ENCODE assay signal across 33 cellular contexts in genomic region chr22:27153386-27153785, GRCh38.
"Had no signal": no experiment of that assay in that cellular context is flagged by ENCODE, and none has a peak within 500 bp of the region (broad histone marks: within the 10 kb centered on the region; RNA-seq: fewer than 3 reads in every experiment).

No MANE protein-coding gene starts in this region.

- H3K4me3 ChIP-seq: breast epithelium, PC-9 had no signal

- ATAC-seq: activated CD8-positive, alpha-beta memory T cell treated with anti-CD3 and anti-CD28 coated beads, Interleukin-2, amount 10 ng/mL, durations not matched to agents 7 days and 5 days had no signal

- DNase-seq: activated CD4-positive, alpha-beta memory T cell treated with anti-CD3 and anti-CD28 coated beads, Interleukin-2, amount 10 ng/mL, durations not matched to agents 7 days and 5 days; activated CD4-positive, alpha-beta T cell treated with anti-CD3 and anti-CD28 coated beads for 1 hour; activated CD4-positive, alpha-beta T cell treated with anti-CD3 and anti-CD28 coated beads for 48 hours; activated CD4-positive, CD25-positive, alpha-beta regulatory T cell; activated CD8-positive, alpha-beta memory T cell treated with anti-CD3 and anti-CD28 coated beads for 24 hours; activated CD8-positive, alpha-beta memory T cell treated with anti-CD3 and anti-CD28 coated beads, Interleukin-2, amount 10 ng/mL, durations not matched to agents 7 days and 5 days; activated CD8-positive, alpha-beta memory T cell treated with anti-CD3 and anti-CD28 coated beads, Interleukin-2, amount 50 U/mL, for 48 hours; activated effector memory CD4-positive, alpha-beta T cell treated with Interleukin-2 at 50 U/mL for 16 hours; activated naive CD4-positive, alpha-beta T cell treated with anti-CD3 and anti-CD28 coated beads, Interleukin-2, amount 50 U/mL, for 16 hours; activated naive CD8-positive, alpha-beta T cell treated with anti-CD3 and anti-CD28 coated beads for 36 hours; activated T-cell treated with anti-CD3 and anti-CD28 coated beads, Interleukin-2, amount 50 U/mL, for 48 hours; amniotic stem cell; aorta; NCI-H1092 treated with DMSO at 0.1 percent for 48 hours; NCI-H1417; NCI-H146; NCI-H187; NCI-H2029 treated with DMSO at 0.1 percent for 48 hours; NCI-H2107; NCI-H2171; NCI-H510A; NCI-H526; NCI-H748 treated with DMSO at 0.1 percent for 48 hours; NK-92 treated with Interleukin-12 subunit alpha and Interleukin-12 subunit beta, amount 100 ng/mL, for 24 hours; PC-9; Right ventricle myocardium superior; SW 1271; T-helper 1 cell; T-helper 2 cell; T-helper 9 cell; WERI-Rb-1 had no signal

- H3K36me3 ChIP-seq: breast epithelium, WERI-Rb-1 had no signal

- H3K4me1 ChIP-seq: breast epithelium had no signal

- H3K27ac ChIP-seq: breast epithelium, KMS-11, PC-9, WERI-Rb-1 had no signal
